1 cellular context compared by ENCODE assay signal in genomic region chr4:10072420-10073017, GRCh38.
A peak's percentile ranks its signal among the peaks of the same experiment; 100 is the strongest.
TF ChIP-seq lines count a peak whose summit lies in the region.

No MANE protein-coding gene starts in this region.

TF ChIP-seq in HepG2, 621 proteins besides CTCF, POLR2A, EP300 and RAD21:
- TF ChIP-seq POLR2AphosphoS5 (IDR thresholded peaks at IDR 0.05; ENCODE audit: low read depth, low read length) (0 out of 2 replicates have a peak, but pooled peaks have one; percentile 4), RBM22 (optimal IDR thresholded peaks at IDR 0.05; ENCODE audit: low read length) (peak; percentile 72), POLR2AphosphoS2 (IDR thresholded peaks at IDR 0.05; ENCODE audit: low read depth, low read length) (0 out of 2 replicates have a peak, but pooled peaks have one; percentile 47), KDM5A (IDR thresholded peaks at IDR 0.05; ENCODE audit: borderline replicate concordance, low read length) (no peak)
TF ChIP-seq in HepG2: peak in this region for 3.
